In genomic region chr17:32516940-32517711, GRCh38 we compare ENCODE assay signal across 1 cellular context.
TF ChIP-seq lines count a peak whose summit lies in the region.

No MANE protein-coding gene starts in this region.

TF ChIP-seq in GM12878, 131 proteins besides CTCF, POLR2A, EP300 and RAD21 (continued from another document and continues in another):
- TF ChIP-seq ZNF622 (IDR thresholded peaks at IDR 0.05), result no peak
- TF ChIP-seq ZNF24 (IDR thresholded peaks at IDR 0.05), result peak; percentile 33; the same call in 1 of the 2 replicates
- no peak for TF ChIP-seq SREBF2 (IDR thresholded peaks at IDR 0.05; ENCODE audit: low read length)
- no peak for TF ChIP-seq REST (IDR thresholded peaks at IDR 0.05; ENCODE audit: low read depth, low read length)
- TF ChIP-seq KDM1A (IDR thresholded peaks at IDR 0.05; ENCODE audit: borderline replicate concordance), result no peak
- no peak for TF ChIP-seq JUND (IDR thresholded peaks at IDR 0.05; ENCODE audit: low read depth, low read length)
- TF ChIP-seq TCF3 (IDR thresholded peaks at IDR 0.05; ENCODE audit: borderline replicate concordance, insufficient read depth, low read depth, low read length), result no peak
- TF ChIP-seq ZNF384 (IDR thresholded peaks at IDR 0.05; ENCODE audit: borderline replicate concordance, low read depth, low read length), result no peak
- TF ChIP-seq BHLHE40 (IDR thresholded peaks at IDR 0.05; ENCODE audit: borderline replicate concordance in 1 of 2, low read depth in 2 of 2, low read length in 1 of 2), result peak in 1 of 2 experiments; percentile 12; a peak in 1 of 4 replicates
- no peak for TF ChIP-seq BCL11A (IDR thresholded peaks at IDR 0.05; ENCODE audit: low read depth, low read length)
- TF ChIP-seq ZBTB4 (CRISPR knock-in tag; IDR thresholded peaks at IDR 0.05), result 0 out of 2 replicates have a peak, but pooled peaks have one; percentile 51
- TF ChIP-seq KAT2A (conservative IDR thresholded peaks at IDR 0.05; ENCODE audit: control insufficient read depth, low read depth, low read length), result no peak
- peak; percentile 38 for TF ChIP-seq JUNB (IDR thresholded peaks at IDR 0.05)
- TF ChIP-seq FOS (IDR thresholded peaks at IDR 0.05; ENCODE audit: borderline replicate concordance, extremely low read depth, insufficient read length), result no peak
- no peak for TF ChIP-seq HDAC2 (IDR thresholded peaks at IDR 0.05)
- peak; percentile 44; the same call in 1 of the 2 replicates for TF ChIP-seq GATAD2B (conservative IDR thresholded peaks at IDR 0.05; ENCODE audit: low read depth)
- TF ChIP-seq SMAD1 (IDR thresholded peaks at IDR 0.05; ENCODE audit: low read depth, partially characterized antibody), result no peak
- no peak; the same call in 1 of the 2 replicates for TF ChIP-seq ZNF592 (IDR thresholded peaks at IDR 0.05)
- TF ChIP-seq RBBP5 (conservative IDR thresholded peaks at IDR 0.05), result no peak
- no peak for TF ChIP-seq NR2F1 (conservative IDR thresholded peaks at IDR 0.05)
- no peak for TF ChIP-seq ATF3 (IDR thresholded peaks at IDR 0.05; ENCODE audit: borderline replicate concordance, extremely low read depth, low read depth, low read length)
- TF ChIP-seq SIX5 (IDR thresholded peaks at IDR 0.05; ENCODE audit: low read depth, low read length, severe bottlenecking), result no peak
- peak; percentile 39; the same call in 1 of the 2 replicates for TF ChIP-seq CREB1 (IDR thresholded peaks at IDR 0.05; ENCODE audit: low read depth)
- TF ChIP-seq SUPT20H (IDR thresholded peaks at IDR 0.05; ENCODE audit: borderline replicate concordance, control insufficient read depth, low read depth, low read length), result no peak
- peak; percentile 56; the same call in 1 of the 2 replicates for TF ChIP-seq PAX5 (IDR thresholded peaks at IDR 0.05; ENCODE audit: borderline replicate concordance, low read depth, low read length)
- TF ChIP-seq CHD4 (IDR thresholded peaks at IDR 0.05), result no peak
- TF ChIP-seq ELK1 (IDR thresholded peaks at IDR 0.05; ENCODE audit: low read depth, low read length), result no peak
- TF ChIP-seq SPI1 (IDR thresholded peaks at IDR 0.05; ENCODE audit: borderline replicate concordance, insufficient read depth, low read depth, low read length), result peak; percentile 91
- TF ChIP-seq MYC (IDR thresholded peaks at IDR 0.05; ENCODE audit: insufficient read depth, insufficient read length, insufficient replicate concordance, low read length, severe bottlenecking), result no peak
- TF ChIP-seq SKIL (IDR thresholded peaks at IDR 0.05; ENCODE audit: low read depth, poor library complexity, severe bottlenecking), result peak; percentile 67
- no peak for TF ChIP-seq CBX5 (IDR thresholded peaks at IDR 0.05; ENCODE audit: low read depth)
- TF ChIP-seq NR2C2 (IDR thresholded peaks at IDR 0.05; ENCODE audit: borderline replicate concordance, control insufficient read depth, insufficient read length, low read depth), result no peak
- no peak for TF ChIP-seq BCLAF1 (IDR thresholded peaks at IDR 0.05)
- TF ChIP-seq TCF12 (IDR thresholded peaks at IDR 0.05; ENCODE audit: low read depth, low read length), result 0 out of 2 replicates have a peak, but pooled peaks have one; percentile 6
- TF ChIP-seq TAF1 (IDR thresholded peaks at IDR 0.05; ENCODE audit: borderline replicate concordance, low read depth, low read length), result no peak
- no peak for TF ChIP-seq EGR1 (IDR thresholded peaks at IDR 0.05; ENCODE audit: borderline replicate concordance in 1 of 2, low read depth in 2 of 2, low read length in 2 of 2)
- TF ChIP-seq ESRRA (IDR thresholded peaks at IDR 0.05; ENCODE audit: low read length), result no peak
- TF ChIP-seq RFX5 (IDR thresholded peaks at IDR 0.05; ENCODE audit: low read depth, low read length), result no peak
- peak; percentile 61; the same call in 1 of the 2 replicates for TF ChIP-seq ATF7 (IDR thresholded peaks at IDR 0.05; ENCODE audit: low read depth)
- TF ChIP-seq DPF2 (IDR thresholded peaks at IDR 0.05), result no peak; the same call in 1 of the 2 replicates
- no peak for TF ChIP-seq FOXK2 (IDR thresholded peaks at IDR 0.05)
- no peak for TF ChIP-seq MEF2A (IDR thresholded peaks at IDR 0.05; ENCODE audit: insufficient read depth, low read depth, low read length)
- peak; percentile 67; the same call in 1 of the 2 replicates for TF ChIP-seq RELB (IDR thresholded peaks at IDR 0.05; ENCODE audit: low read depth)
- no peak for TF ChIP-seq MTA3 (IDR thresholded peaks at IDR 0.05; ENCODE audit: borderline replicate concordance, low read length)
- TF ChIP-seq MEF2B (IDR thresholded peaks at IDR 0.05; ENCODE audit: partially characterized antibody, poor library complexity, severe bottlenecking), result no peak
